20 cellular contexts compared by ENCODE assay signal in the genomic region with DNA sequence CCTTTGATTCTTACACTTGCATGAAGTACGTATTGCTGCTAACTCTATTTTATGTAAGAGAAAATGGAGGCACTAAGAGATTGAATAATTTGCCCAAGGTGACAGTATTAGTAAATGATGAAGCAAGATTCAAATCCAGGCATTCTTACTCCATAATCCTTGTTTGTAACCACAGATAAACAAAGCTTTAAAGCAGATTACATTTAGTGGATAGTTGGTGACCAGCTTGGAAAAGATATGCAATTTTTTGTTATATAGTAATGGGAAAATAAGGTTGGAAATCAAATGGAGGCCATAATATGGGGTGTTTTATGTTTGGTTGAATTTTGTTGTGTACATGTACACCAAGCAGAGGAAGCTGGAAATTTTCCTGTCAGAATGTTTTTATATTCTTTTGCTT. TPM values are rescaled to one million over a fixed set of nuclear protein-coding genes. Genes with fewer than 3 reads are reported as not detected.
"Had no signal": no experiment of that assay in that cellular context is flagged by ENCODE, and none has a peak within 500 bp of the region (broad histone marks: within the 10 kb centered on the region; RNA-seq: fewer than 3 reads in every experiment).

No MANE protein-coding gene starts in this region.

- FAIRE-seq: urothelium cell line had no signal

- H3K27me3 ChIP-seq: colonic mucosa, neutrophil, pancreas, tibial nerve, upper lobe of left lung had no signal

- H3K36me3 ChIP-seq: colonic mucosa, lower lobe of right lung, pancreas, thoracic aorta, tibial nerve, upper lobe of left lung had no signal

- H3K4me1 ChIP-seq: colonic mucosa, lower lobe of right lung, pancreas, tibial nerve, upper lobe of left lung had no signal

- DNase-seq: colonic mucosa; effector CD8-positive, alpha-beta T cell; endodermal cell; foreskin melanocyte; hypothalamus; immature natural killer cell; islet precursor cell; left ventricle myocardium superior; lower lobe of right lung; mucosa of descending colon; naive B cell; pancreas; stimulated activated CD4-positive, alpha-beta T cell treated with anti-CD3 and anti-CD28 coated beads, Interleukin-4, amount 100 ng/mL, for 4 hours; upper lobe of left lung had no signal

- H3K4me3 ChIP-seq: colonic mucosa, lower lobe of right lung, mucosa of descending colon, pancreas, thoracic aorta, tibial nerve, upper lobe of left lung had no signal

- H3K9me3 ChIP-seq: colonic mucosa, mucosa of descending colon, neutrophil, pancreas, upper lobe of left lung had no signal

- H3K27ac ChIP-seq: colonic mucosa, epithelial cell of prostate, lower lobe of right lung, neutrophil, pancreas, thoracic aorta, tibial nerve, upper lobe of left lung had no signal

RNA-seq across cellular contexts. Expression of a gene that starts 30.8 kb away (rescaled TPM):
- total RNA-seq: left ventricle myocardium superior, sciatic nerve had no signal
